ENCODE assay signal across 18 cellular contexts in genomic region chr14:75540479-75540851, GRCh38. TPM values are rescaled to one million over a fixed set of nuclear protein-coding genes. Genes with fewer than 3 reads are reported as not detected.
DNase-seq lines count a peak whose midpoint lies in the region; ATAC-seq, FAIRE-seq and TF ChIP-seq lines count a peak whose summit lies in the region.
"Had no signal": no experiment of that assay in that cellular context is flagged by ENCODE, and none has a peak within 500 bp of the region (broad histone marks: within the 10 kb centered on the region; RNA-seq: fewer than 3 reads in every experiment).

No MANE protein-coding gene starts in this region.

- FAIRE-seq in urothelium cell line (lab: Jason Lieb, UNC) = no peak

- no peaks in the 10 kb centered on the region for H3K36me3 ChIP-seq in KOPT-K1 (ENCODE audit: insufficient read depth, low read length)
- H3K36me3 ChIP-seq in spleen = peaks cover 0 to 18% (median 0%) of the 10 kb centered on the region in 6 donors
- H3K36me3 ChIP-seq in Karpas-422 (ENCODE audit: insufficient read depth, low read length) = no peaks in the 10 kb centered on the region
- H3K36me3 ChIP-seq: left ventricle myocardium inferior had no signal

- no peak for TF ChIP-seq CTCF in spleen (IDR thresholded peaks at IDR 0.05 in 8 of 11, conservative IDR thresholded peaks at IDR 0.05 in 3 of 11)

- no peak for DNase-seq in activated naive CD4-positive, alpha-beta T cell treated with anti-CD3 and anti-CD28 coated beads for 36 hours
- no peak for DNase-seq in activated naive CD4-positive, alpha-beta T cell treated with Interleukin-2 at 50 U/mL for 16 hours
- no peak for DNase-seq in activated naive CD8-positive, alpha-beta T cell treated with anti-CD3 and anti-CD28 coated beads for 36 hours
- DNase-seq in spleen = no peak
- DNase-seq in urothelium cell line (ENCODE audit: low spot score) = no peak
- no peak for DNase-seq in Karpas-422
- DNase-seq: activated CD4-positive, CD25-positive, alpha-beta regulatory T cell; cerebellar nuclear complex; DND-41; glutamatergic neuron; left ventricle myocardium inferior; mucosa of descending colon; NCI-H526; SHP77 had no signal

- 62 to 77% (median 73%) methylated on average over 7 of the region's 7 CpGs for WGBS in spleen, 5 donors

- peaks cover 43 to 86% (median 55%) of the 10 kb centered on the region in 6 donors for H3K4me1 ChIP-seq in spleen
- H3K4me1 ChIP-seq in Karpas-422 (ENCODE audit: low read length) = peaks cover 17% of the 10 kb centered on the region
- H3K4me1 ChIP-seq: left ventricle myocardium inferior had no signal

- H4K20me1 ChIP-seq in Karpas-422 (ENCODE audit: insufficient read depth, low read depth, low read length) = no peaks in the 10 kb centered on the region

- H3K27ac Mint-ChIP-seq in activated naive CD4-positive, alpha-beta T cell treated with anti-CD3 and anti-CD28 coated beads for 36 hours = peak overlapping the region; percentile 99
- peak overlapping the region; percentile 92 for H3K27ac Mint-ChIP-seq in activated naive CD8-positive, alpha-beta T cell treated with anti-CD3 and anti-CD28 coated beads for 36 hours

- no peak for TF ChIP-seq POLR2A in spleen (IDR thresholded peaks at IDR 0.05)

- H3K27me3 Mint-ChIP-seq in activated naive CD4-positive, alpha-beta T cell treated with anti-CD3 and anti-CD28 coated beads for 36 hours (ENCODE audit: low read depth) = no peaks in the 10 kb centered on the region
- no peaks in the 10 kb centered on the region for H3K27me3 Mint-ChIP-seq in activated naive CD8-positive, alpha-beta T cell treated with anti-CD3 and anti-CD28 coated beads for 36 hours

- no peaks in the 10 kb centered on the region for H3K9me3 ChIP-seq in KOPT-K1 (ENCODE audit: insufficient read depth, low read length, poor library complexity, severe bottlenecking)
- H3K9me3 ChIP-seq in spleen = no peaks in the 10 kb centered on the region
- H3K9me3 ChIP-seq in Karpas-422 (ENCODE audit: low read length) = no peaks in the 10 kb centered on the region
- H3K9me3 ChIP-seq: left ventricle myocardium inferior, mucosa of descending colon had no signal

- peaks cover 67% of the 10 kb centered on the region for H3K36me3 Mint-ChIP-seq in activated naive CD4-positive, alpha-beta T cell treated with anti-CD3 and anti-CD28 coated beads for 36 hours (ENCODE audit: low read depth)
- peaks cover 46% of the 10 kb centered on the region for H3K36me3 Mint-ChIP-seq in activated naive CD8-positive, alpha-beta T cell treated with anti-CD3 and anti-CD28 coated beads for 36 hours

- intact Hi-C loops in activated naive CD4-positive, alpha-beta T cell treated with anti-CD3 and anti-CD28 coated beads for 36 hours (cut with micrococcal nuclease) = loop anchor here (1.0 to 5.0 kb wide), 2 partner anchors 9 to 1502 kb away; no protein-coding TSS in a partner anchor
- intact Hi-C loops in spleen (cut with DNase I; ENCODE audit: low total_unique reads) = no loop called here

- no peaks in the 10 kb centered on the region for H3K79me2 ChIP-seq in Karpas-422 (ENCODE audit: low read length)

- H3K27ac ChIP-seq in KOPT-K1 (ENCODE audit: low read depth, low read length, poor library complexity, severe bottlenecking) (peak overlapping the region; percentile 11), spleen (peak overlapping the region in 7 of 8 donors; percentile 15 to 94 (median 90)), Karpas-422 (ENCODE audit: low read length) (no peak overlapping the region)
- H3K27ac ChIP-seq: left ventricle myocardium inferior had no signal

- H3K27me3 ChIP-seq in spleen (replicated peaks in 1 of 7) (no peaks in the 10 kb centered on the region), Karpas-422 (ENCODE audit: low read length) (no peaks in the 10 kb centered on the region)

- no peak overlapping the region for H3K4me3 ChIP-seq in spleen
- no peak overlapping the region for H3K4me3 ChIP-seq in Karpas-422 (ENCODE audit: low read length)
- H3K4me3 ChIP-seq: left ventricle myocardium inferior, mucosa of descending colon had no signal

- no peak overlapping the region for H2AFZ ChIP-seq in Karpas-422 (ENCODE audit: low read length)

- no peaks in the 10 kb centered on the region for H3K9me3 Mint-ChIP-seq in activated naive CD4-positive, alpha-beta T cell treated with anti-CD3 and anti-CD28 coated beads for 36 hours
- no peaks in the 10 kb centered on the region for H3K9me3 Mint-ChIP-seq in activated naive CD8-positive, alpha-beta T cell treated with anti-CD3 and anti-CD28 coated beads for 36 hours

- peaks cover 79% of the 10 kb centered on the region for H3K4me1 Mint-ChIP-seq in activated naive CD4-positive, alpha-beta T cell treated with anti-CD3 and anti-CD28 coated beads for 36 hours (ENCODE audit: low read depth)
- peaks cover 67% of the 10 kb centered on the region for H3K4me1 Mint-ChIP-seq in activated naive CD8-positive, alpha-beta T cell treated with anti-CD3 and anti-CD28 coated beads for 36 hours

- H3K9me2 ChIP-seq in Karpas-422 (replicated peaks; ENCODE audit: insufficient read depth, low read length) = no peaks in the 10 kb centered on the region

- H3K4me2 ChIP-seq in Karpas-422 (ENCODE audit: low read depth, low read length, poor library complexity, severe bottlenecking) = no peak overlapping the region

- CTCF ChIA-PET in activated naive CD4-positive, alpha-beta T cell treated with anti-CD3 and anti-CD28 coated beads for 36 hours (lab: Charles Lee) = interaction anchor here (0.6 to 9.4 kb wide), 7 partner anchors 13 to 110 kb away, joined by 3 to 79 read pairs (median 8); partner anchors contain the start of gene BATF

- ATAC-seq in SK-N-SH treated with all-trans-retinoic acid at 6 μM for 48 hours = no peak
- ATAC-seq: mucosa of descending colon had no signal

- H3K4me3 Mint-ChIP-seq in activated naive CD4-positive, alpha-beta T cell treated with anti-CD3 and anti-CD28 coated beads for 36 hours = peak overlapping the region; percentile 66
- peak overlapping the region; percentile 48 for H3K4me3 Mint-ChIP-seq in activated naive CD8-positive, alpha-beta T cell treated with anti-CD3 and anti-CD28 coated beads for 36 hours

- no peak overlapping the region for H3K9ac ChIP-seq in Karpas-422 (ENCODE audit: low read length)

TF ChIP-seq in SK-N-SH treated with all-trans-retinoic acid at 6 μM for 48 hours, 23 proteins besides CTCF, POLR2A, EP300 and RAD21 (continues in another document):
- TF ChIP-seq OSR1 (CRISPR knock-in tag; IDR thresholded peaks at IDR 0.05) (no peak), ZFP30 (CRISPR knock-in tag; IDR thresholded peaks at IDR 0.05) (no peak), ESRRG (CRISPR knock-in tag; IDR thresholded peaks at IDR 0.05) (no peak), RARB (CRISPR knock-in tag; IDR thresholded peaks at IDR 0.05) (no peak), ZFP3 (CRISPR knock-in tag; IDR thresholded peaks at IDR 0.05) (no peak), ISL1 (CRISPR knock-in tag; IDR thresholded peaks at IDR 0.05) (no peak), ZNF70 (CRISPR knock-in tag; IDR thresholded peaks at IDR 0.05) (no peak), ZNF565 (CRISPR knock-in tag; conservative IDR thresholded peaks at IDR 0.05; ENCODE audit: low read depth) (no peak), BACH2 (CRISPR knock-in tag; IDR thresholded peaks at IDR 0.05; ENCODE audit: borderline replicate concordance) (no peak), CREB5 (CRISPR knock-in tag; IDR thresholded peaks at IDR 0.05; ENCODE audit: low read depth) (no peak), ZC3H10 (CRISPR knock-in tag; IDR thresholded peaks at IDR 0.05) (no peak)

RNA-seq across cellular contexts. Expression of gene BATF, which starts 18.2 kb away (rescaled TPM):
- 100 to 1,000 TPM; 178 to 179 TPM for total RNA-seq in activated naive CD4-positive, alpha-beta T cell treated with anti-CD3 and anti-CD28 coated beads for 36 hours
- 10 to 100 TPM; 46.2 to 47.9 TPM for total RNA-seq in activated naive CD8-positive, alpha-beta T cell treated with anti-CD3 and anti-CD28 coated beads for 36 hours
- 10 to 100 TPM; 14.4 to 67.9 (median 28.0) TPM for total RNA-seq in spleen
- polyA plus RNA-seq in spleen = 10 to 100 TPM; 39.5 to 49.2 (median 44.2) TPM
- not detected in 2 replicates for total RNA-seq in Karpas-422 (2014; rRNA removed; shearing (Covaris generic); ENCODE audit: low replicate concordance)
- polyA plus RNA-seq: AG04450 had no signal

RNA-seq across cellular contexts. Expression of gene FLVCR2, which starts 38.0 kb away (rescaled TPM):
- 10 to 100 TPM in 1 of 2 experiments, 1 to 10 TPM in 1; 5.8 to 10.4 TPM for total RNA-seq in activated naive CD4-positive, alpha-beta T cell treated with anti-CD3 and anti-CD28 coated beads for 36 hours
- total RNA-seq in activated naive CD8-positive, alpha-beta T cell treated with anti-CD3 and anti-CD28 coated beads for 36 hours = under 1 TPM; 0.64 to 0.78 TPM
- 10 to 100 TPM; 20.5 to 47.9 (median 35.5) TPM for total RNA-seq in spleen
- polyA plus RNA-seq in spleen = 1 to 10 TPM; 4.8 to 5.5 (median 5.0) TPM
- not detected in 2 replicates for total RNA-seq in Karpas-422 (2014; rRNA removed; shearing (Covaris generic); ENCODE audit: low replicate concordance)
- total RNA-seq: OCI-LY7 had no signal

Comparison
In these comparisons a context has a peak if more than half of its experiments do, and no peak if none do; other contexts are left out.
1. RNA of gene BATF, which starts 18.2 kb away (total RNA-seq): 178 to 179 TPM in activated naive CD4-positive, alpha-beta T cell treated with anti-CD3 and anti-CD28 coated beads for 36 hours, 46.2 to 47.9 TPM in activated naive CD8-positive, alpha-beta T cell treated with anti-CD3 and anti-CD28 coated beads for 36 hours and 14.4 to 67.9 TPM in spleen; not detected in Karpas-422; every median in the first group is over 10 times any median in the second.